In genomic region chr3:47469616-47470015, GRCh38 we compare ENCODE assay signal across 13 cellular contexts.
"Had no signal": no experiment of that assay in that cellular context is flagged by ENCODE, and none has a peak within 500 bp of the region (broad histone marks: within the 10 kb centered on the region; RNA-seq: fewer than 3 reads in every experiment).

No MANE protein-coding gene starts in this region.

- H3K4me3 Mint-ChIP-seq: nephron; stimulated activated naive CD8-positive, alpha-beta T cell treated with anti-CD3 and anti-CD28 coated beads, Interleukin-15, amount 100 ng/mL, for 72 hours had no signal

- H3K27me3 ChIP-seq: dorsolateral prefrontal cortex, esophagus squamous epithelium, uterus had no signal

- H3K27ac ChIP-seq: uterus had no signal

- DNase-seq: activated CD4-positive, CD25-positive, alpha-beta regulatory T cell; activated effector memory CD4-positive, alpha-beta T cell treated with Interleukin-2 at 50 U/mL for 16 hours; activated T-cell treated with anti-CD3 and anti-CD28 coated beads, Interleukin-2, amount 50 U/mL, for 1 hour; dorsolateral prefrontal cortex; esophagus squamous epithelium; hippocampal formation; kidney glomerular epithelial cell; stimulated activated CD4-positive, alpha-beta T cell treated with anti-CD3 and anti-CD28 coated beads, Interleukin-4, amount 100 ng/mL, for 1 hour; stimulated activated CD8-positive, alpha-beta memory T cell treated with anti-CD3 and anti-CD28 coated beads, Interleukin-4, amount 100 ng/mL, for 48 hours; stimulated activated naive CD8-positive, alpha-beta T cell treated with anti-CD3 and anti-CD28 coated beads, Interleukin-15, amount 100 ng/mL, for 72 hours; uterus had no signal

- H3K27ac Mint-ChIP-seq: activated naive CD4-positive, alpha-beta T cell treated with anti-CD3 and anti-CD28 coated beads, Interleukin-2, amount 50 U/mL, for 72 hours; nephron; stimulated activated naive CD8-positive, alpha-beta T cell treated with anti-CD3 and anti-CD28 coated beads, Interleukin-15, amount 100 ng/mL, for 72 hours had no signal

- H3K36me3 ChIP-seq: esophagus squamous epithelium, uterus had no signal

- H3K4me3 ChIP-seq: dorsolateral prefrontal cortex, esophagus squamous epithelium, uterus had no signal

- ATAC-seq: activated naive CD4-positive, alpha-beta T cell treated with anti-CD3 and anti-CD28 coated beads, Interleukin-2, amount 50 U/mL, for 72 hours; stimulated activated naive CD8-positive, alpha-beta T cell treated with anti-CD3 and anti-CD28 coated beads, Interleukin-15, amount 100 ng/mL, for 72 hours had no signal

- H3K27me3 Mint-ChIP-seq: stimulated activated naive CD8-positive, alpha-beta T cell treated with anti-CD3 and anti-CD28 coated beads, Interleukin-15, amount 100 ng/mL, for 72 hours had no signal

- H3K9me3 ChIP-seq: esophagus squamous epithelium, uterus had no signal
